ENCODE assay signal across 8 cellular contexts in genomic region chr12:57127101-57127709, GRCh38. TPM values are rescaled to one million over a fixed set of nuclear protein-coding genes. Genes with fewer than 3 reads are reported as not detected.
DNase-seq lines count a peak whose midpoint lies in the region; ATAC-seq, FAIRE-seq and TF ChIP-seq lines count a peak whose summit lies in the region.

No MANE protein-coding gene starts in this region.

- H3K9me3 ChIP-seq in body of pancreas, result no peaks in the 10 kb centered on the region

- no peaks in the 10 kb centered on the region for H3K36me3 ChIP-seq in body of pancreas (replicated peaks in 1 of 2; ENCODE audit: insufficient read depth in 1 of 2, low read depth in 2 of 2)

- TF ChIP-seq CTCF in body of pancreas (IDR thresholded peaks at IDR 0.05), result peak in 5 of 7 experiments; percentile 16 to 52 (median 41)

- intact Hi-C loops in body of pancreas (cut with DNase I), result no loop called here

- H3K4me1 ChIP-seq in body of pancreas, result peaks cover 15% of the 10 kb centered on the region

- 1% methylated on average over 21 to 26 of the region's 26 CpGs for WGBS in body of pancreas, 2 donors

- peak overlapping the region; percentile 60 to 63 for H3K4me3 ChIP-seq in body of pancreas

- peak; percentile 93 for DNase-seq in DMS53 (lab: John Stamatoyannopoulos, UW)
- peak; percentile 56 for DNase-seq in HTR-8/SVneo (ENCODE audit: insufficient read length, low spot score)
- peak; percentile 83 to 90 (median 88) for DNase-seq in body of pancreas
- peak; percentile 57 for DNase-seq in iPS-NIHi7 (ENCODE audit: extremely low spot score)
- DNase-seq in stimulated activated CD4-positive, alpha-beta T cell treated with anti-CD3 and anti-CD28 coated beads, Interleukin-12 subunit alpha, Interleukin-12 subunit beta, amount 100 ng/mL, for 4 hours, result peak; percentile 18
- no peak for DNase-seq in foreskin melanocyte

- peak overlapping the region; percentile 83 to 94 (median 88) for H3K27ac ChIP-seq in body of pancreas

- TF ChIP-seq POLR2A in body of pancreas (IDR thresholded peaks at IDR 0.05), result peak; percentile 47 to 67 (median 55)

- ATAC-seq in SK-N-SH treated with all-trans-retinoic acid at 6 μM for 48 hours (peak; percentile 48), body of pancreas (peak; percentile 73), HG03025 (IDR thresholded peaks at IDR 0.05; ENCODE audit: low FRiP score, unreplicated experiment) (no peak)

- FAIRE-seq in HTR-8/SVneo (lab: Jason Lieb, UNC), result no peak

- no peaks in the 10 kb centered on the region for H3K27me3 ChIP-seq in body of pancreas

TF ChIP-seq in SK-N-SH treated with all-trans-retinoic acid at 6 μM for 48 hours, 23 proteins besides CTCF, POLR2A, EP300 and RAD21:
- TF ChIP-seq ZC3H10 (CRISPR knock-in tag; IDR thresholded peaks at IDR 0.05), result no peak
- TF ChIP-seq TCF4 (CRISPR knock-in tag; IDR thresholded peaks at IDR 0.05; ENCODE audit: borderline replicate concordance), result no peak
- TF ChIP-seq ZNF565 (CRISPR knock-in tag; conservative IDR thresholded peaks at IDR 0.05; ENCODE audit: low read depth), result no peak
- TF ChIP-seq ZFP30 (CRISPR knock-in tag; IDR thresholded peaks at IDR 0.05), result no peak
- TF ChIP-seq CREB5 (CRISPR knock-in tag; IDR thresholded peaks at IDR 0.05; ENCODE audit: low read depth), result no peak
- TF ChIP-seq PATZ1 (CRISPR knock-in tag; IDR thresholded peaks at IDR 0.05; ENCODE audit: borderline replicate concordance), result no peak
- TF ChIP-seq ESRRG (CRISPR knock-in tag; IDR thresholded peaks at IDR 0.05), result no peak
- TF ChIP-seq OSR1 (CRISPR knock-in tag; IDR thresholded peaks at IDR 0.05), result no peak
- TF ChIP-seq ZFP3 (CRISPR knock-in tag; IDR thresholded peaks at IDR 0.05), result no peak
- TF ChIP-seq TSHZ2 (CRISPR knock-in tag; IDR thresholded peaks at IDR 0.05), result no peak

RNA-seq across cellular contexts. Expression of gene LRP1, which starts 1.1 kb away (rescaled TPM):
- 100 to 1,000 TPM in 1 of 2 donors, 10 to 100 TPM in 1; 61.2 to 162 TPM for total RNA-seq in body of pancreas

RNA-seq across cellular contexts. Expression of gene STAT6, which starts 16.0 kb away (rescaled TPM):
- total RNA-seq in body of pancreas, result 10 to 100 TPM; 52.7 to 82.4 TPM

RNA-seq across cellular contexts. Expression of gene LRP1-AS, which starts 20.2 kb away (rescaled TPM):
- not detected for total RNA-seq in body of pancreas

RNA-seq across cellular contexts. Expression of gene NAB2, which starts 38.3 kb away (rescaled TPM):
- total RNA-seq in body of pancreas, result 1 to 10 TPM; 4.0 to 7.3 TPM

RNA-seq across cellular contexts. Expression of gene NEMP1, which starts 48.6 kb away (rescaled TPM):
- total RNA-seq in body of pancreas, result 1 to 10 TPM; 2.3 to 5.2 TPM
